Comparison of ENCODE assay signal across 8 cellular contexts in the genomic region with DNA sequence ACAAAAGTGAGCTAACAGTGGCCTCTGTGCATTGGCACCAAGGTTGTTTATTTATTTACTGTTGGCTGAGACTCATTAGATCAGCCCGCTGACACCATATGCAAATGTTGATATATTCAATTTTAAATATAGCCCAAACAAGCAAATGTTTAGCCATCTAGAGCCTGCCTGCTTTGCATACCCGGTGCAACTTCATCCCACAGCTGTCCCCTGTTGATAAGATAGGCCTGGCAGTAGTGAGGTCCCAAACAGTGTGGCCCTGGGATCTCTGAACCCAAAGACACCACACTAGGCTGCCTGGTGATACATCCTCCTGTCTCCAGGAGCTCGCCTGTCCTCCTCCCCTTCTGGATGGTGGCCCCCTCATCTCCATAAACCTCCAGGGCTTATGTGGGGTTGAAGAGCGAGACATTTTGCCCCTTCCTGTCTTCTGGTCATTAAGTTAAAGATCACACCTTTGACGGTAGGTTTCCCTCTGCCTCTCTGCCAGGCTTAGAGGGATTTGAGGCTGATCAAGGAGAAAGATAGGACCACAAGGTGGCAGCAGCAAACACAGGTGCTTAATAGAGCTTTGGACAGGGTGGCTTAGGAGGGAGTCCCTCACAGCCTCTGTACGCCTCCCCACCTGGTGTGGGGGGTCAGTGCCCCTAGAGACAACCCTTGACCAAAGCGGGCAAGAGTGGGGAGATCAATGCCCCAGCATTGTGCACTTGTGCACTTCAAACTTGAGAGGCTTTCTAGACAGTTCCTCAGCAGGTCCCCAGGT. TPM values are rescaled to one million over a fixed set of nuclear protein-coding genes. Genes with fewer than 3 reads are reported as not detected.
A peak's percentile ranks its signal among the peaks of the same experiment; 100 is the strongest.
DNase-seq lines count a peak whose midpoint lies in the region; ATAC-seq, FAIRE-seq and TF ChIP-seq lines count a peak whose summit lies in the region.

No MANE protein-coding gene starts in this region.

- H3K36me3 Mint-ChIP-seq in endodermal cell (ENCODE audit: low read depth): peaks cover 3% of the 10 kb centered on the region

- H3K36me3 ChIP-seq in endodermal cell (ENCODE audit: control insufficient read depth, insufficient read depth, low read length) (no peaks in the 10 kb centered on the region), small intestine (ENCODE audit: control insufficient read depth in 2 of 2, insufficient read depth in 2 of 2, low read length in 2 of 2) (no peaks in the 10 kb centered on the region)

- FAIRE-seq in small intestine (lab: Jason Lieb, UNC): no peak

- H3K27me3 Mint-ChIP-seq in endodermal cell (ENCODE audit: insufficient read depth): peaks cover 9% of the 10 kb centered on the region

- H3K4me1 ChIP-seq in endodermal cell (ENCODE audit: control insufficient read depth, insufficient read depth, low read length): no peaks in the 10 kb centered on the region
- no peaks in the 10 kb centered on the region for H3K4me1 ChIP-seq in small intestine (ENCODE audit: control insufficient read depth in 2 of 2, insufficient read depth in 1 of 2, low read depth in 1 of 2, low read length in 1 of 2)

- H3K27ac Mint-ChIP-seq in endodermal cell: no peak overlapping the region

- no peak overlapping the region for H3K4me3 Mint-ChIP-seq in endodermal cell

- WGBS in endodermal cell (ENCODE audit: insufficient coverage in 1 of 2, insufficient read length in 1 of 2), 2 experiments: 74 to 82% methylated on average over 2 to 7 of the region's 7 CpGs
- 38 to 54% (median 45%) methylated on average over 7 of the region's 7 CpGs for WGBS in small intestine, 3 donors

- DNase-seq in activated effector memory CD4-positive, alpha-beta T cell treated with anti-CD3 and anti-CD28 coated beads, Interleukin-2, amount 50 U/mL, for 16 hours: peak; percentile 70
- no peak for DNase-seq in activated effector memory CD4-positive, alpha-beta T cell treated with Interleukin-2 at 50 U/mL for 16 hours
- DNase-seq in T-helper 1 cell (peak in 3 of 5 donors; percentile 12 to 36 (median 35)), endodermal cell (peak; percentile 80), small intestine (peak; percentile 59), HK-2 (ENCODE audit: unreplicated experiment) (no peak), DMS79 (lab: John Stamatoyannopoulos, UW) (no peak)

- H3K27ac ChIP-seq in endodermal cell (ENCODE audit: low read depth, low read length) (no peak overlapping the region), small intestine (ENCODE audit: low read depth in 1 of 2, low read length in 1 of 2) (no peak overlapping the region)

- peaks cover 49% of the 10 kb centered on the region for H3K9me3 Mint-ChIP-seq in endodermal cell

- ATAC-seq in HG03039 (IDR thresholded peaks at IDR 0.05; ENCODE audit: unreplicated experiment): peak; percentile 51

- no peak overlapping the region for H3K4me3 ChIP-seq in endodermal cell (ENCODE audit: low read length)
- no peak overlapping the region for H3K4me3 ChIP-seq in small intestine (ENCODE audit: low read depth in 1 of 2, low read length in 2 of 2)

- TF ChIP-seq CTCF in endodermal cell (conservative IDR thresholded peaks at IDR 0.05): peak; percentile 72

- H3K4me1 Mint-ChIP-seq in endodermal cell: no peaks in the 10 kb centered on the region

- H3K9ac ChIP-seq in endodermal cell (ENCODE audit: extremely low read depth, low read length, poor library complexity, severe bottlenecking): no peak overlapping the region

- H3K9me3 ChIP-seq in endodermal cell (ENCODE audit: control insufficient read depth, low read length): peaks cover 27% of the 10 kb centered on the region
- no peaks in the 10 kb centered on the region for H3K9me3 ChIP-seq in small intestine (ENCODE audit: control insufficient read depth, low read depth)

- H3K27me3 ChIP-seq in endodermal cell (ENCODE audit: control insufficient read depth, insufficient read depth, low read length, poor library complexity, severe bottlenecking) (no peaks in the 10 kb centered on the region), small intestine (ENCODE audit: control insufficient read depth in 2 of 2, insufficient read depth in 2 of 2, low read length in 2 of 2) (no peaks in the 10 kb centered on the region)

RNA-seq across cellular contexts. Expression of a gene that starts 23.7 kb away (rescaled TPM):
- 10 to 100 TPM; 12.2 to 16.8 TPM for total RNA-seq in endodermal cell
- polyA plus RNA-seq in endodermal cell (2013, experiment 1 of 2): 4.6 TPM
- 4.1 TPM for polyA plus RNA-seq in endodermal cell (2013, experiment 2 of 2)
- polyA plus RNA-seq in small intestine: 100 to 1,000 TPM in 2 of 3 donors, 10 to 100 TPM in 1; 45.0 to 185 (median 133) TPM

RNA-seq across cellular contexts. Expression of a gene that starts 47.7 kb away (rescaled TPM):
- under 1 TPM; 0.37 to 0.66 TPM for total RNA-seq in endodermal cell
- polyA plus RNA-seq in endodermal cell (2013, experiment 1 of 2): 0.89 TPM
- 1.2 TPM for polyA plus RNA-seq in endodermal cell (2013, experiment 2 of 2)
- under 1 TPM in 2 of 3 donors, not detected in 1; 0.28 to 0.67 TPM for polyA plus RNA-seq in small intestine

Comparison
In these comparisons a context has a peak if more than half of its experiments do, and no peak if none do; other contexts are left out.
1. DNase-seq: peak in activated effector memory CD4-positive, alpha-beta T cell treated with anti-CD3 and anti-CD28 coated beads, Interleukin-2, amount 50 U/mL, for 16 hours (single experiment), T-helper 1 cell (3 of 5), endodermal cell (single experiment) and small intestine (single experiment); none in activated effector memory CD4-positive, alpha-beta T cell treated with Interleukin-2 at 50 U/mL for 16 hours (single experiment), HK-2 (single experiment) and DMS79 (single experiment).